14 cellular contexts compared by ENCODE assay signal in the genomic region with DNA sequence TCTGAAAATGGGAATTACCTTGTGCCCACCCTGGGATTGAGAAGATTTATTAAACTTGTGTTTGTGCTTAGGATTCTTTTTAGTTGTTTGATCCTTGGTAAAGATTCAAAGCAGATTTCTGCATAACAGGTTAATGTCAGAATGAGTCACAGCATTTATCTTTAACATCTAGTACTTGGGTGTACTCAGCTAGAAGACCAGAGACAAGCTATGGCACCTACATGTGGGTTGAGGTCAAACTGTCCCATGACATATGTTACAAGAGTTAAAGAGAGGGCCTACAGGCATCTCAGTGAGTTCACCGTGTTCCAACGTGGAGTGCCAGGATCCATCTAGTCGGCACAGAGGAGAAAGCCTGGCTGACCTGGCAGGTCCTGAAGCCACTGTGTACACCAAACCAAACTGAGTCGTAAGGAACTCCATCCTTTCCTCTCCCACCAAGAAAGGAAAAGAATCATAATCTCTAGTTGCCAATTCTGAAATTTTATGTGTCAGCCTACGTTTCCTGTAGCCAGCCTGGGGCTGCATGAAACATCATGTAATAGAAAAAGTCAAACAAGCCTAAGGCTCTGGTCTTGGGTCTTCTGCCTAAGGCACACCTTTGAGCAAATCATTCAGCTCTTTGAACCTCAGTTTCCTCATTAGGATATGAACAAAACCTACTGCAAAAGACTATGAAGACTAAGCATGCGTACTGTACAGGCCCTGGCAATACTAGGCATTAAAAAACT.
DNase-seq lines count a peak whose midpoint lies in the region; ATAC-seq and TF ChIP-seq lines count a peak whose summit lies in the region.
"Had no signal": no experiment of that assay in that cellular context is flagged by ENCODE, and none has a peak within 500 bp of the region (broad histone marks: within the 10 kb centered on the region; RNA-seq: fewer than 3 reads in every experiment).

No MANE protein-coding gene starts in this region.

- no TSS peak for BruUV-seq in PC-3 (replicated peaks; lab: Mats Ljungman, UMichigan)

- no peaks in the 10 kb centered on the region for H3K27me3 Mint-ChIP-seq in activated naive CD8-positive, alpha-beta T cell
- no peaks in the 10 kb centered on the region for H3K27me3 Mint-ChIP-seq in activated naive CD8-positive, alpha-beta T cell treated with anti-CD3 and anti-CD28 coated beads for 36 hours
- H3K27me3 Mint-ChIP-seq in stimulated activated naive CD8-positive, alpha-beta T cell treated with anti-CD3 and anti-CD28 coated beads, Interleukin-15, Interleukin-2, amounts not matched to agents 100 ng/mL and 50 ng/mL, for 24 hours, result no peaks in the 10 kb centered on the region
- H3K27me3 Mint-ChIP-seq in GM23338 (ENCODE audit: insufficient read depth, low read depth, poor library complexity), result no peaks in the 10 kb centered on the region
- H3K27me3 Mint-ChIP-seq: effector memory CD8-positive, alpha-beta T cell; IgD-negative memory B cell had no signal

- H3K27me3 ChIP-seq in PC-3 (ENCODE audit: low read length) (no peaks in the 10 kb centered on the region), GM23338 (ENCODE audit: insufficient read depth) (no peaks in the 10 kb centered on the region), spleen (replicated peaks in 1 of 7) (no peaks in the 10 kb centered on the region)
- H3K27me3 ChIP-seq: pancreas had no signal

- peak overlapping the region; percentile 73 for H3K27ac Mint-ChIP-seq in activated naive CD8-positive, alpha-beta T cell
- H3K27ac Mint-ChIP-seq in activated naive CD8-positive, alpha-beta T cell treated with anti-CD3 and anti-CD28 coated beads for 36 hours, result no peak overlapping the region
- H3K27ac Mint-ChIP-seq in stimulated activated naive CD8-positive, alpha-beta T cell treated with anti-CD3 and anti-CD28 coated beads, Interleukin-15, Interleukin-2, amounts not matched to agents 100 ng/mL and 50 ng/mL, for 24 hours, result peak overlapping the region; percentile 70
- H3K27ac Mint-ChIP-seq in GM23338, result no peak overlapping the region
- H3K27ac Mint-ChIP-seq: IgD-negative memory B cell had no signal

- no peak overlapping the region for H2AFZ ChIP-seq in PC-3 (ENCODE audit: low read length)
- no peak overlapping the region for H2AFZ ChIP-seq in GM23338

- H3K36me3 ChIP-seq in PC-3 (ENCODE audit: low read depth, low read length), result peaks cover 1% of the 10 kb centered on the region; the same call in 1 of the 2 replicates
- H3K36me3 ChIP-seq in GM23338 (ENCODE audit: insufficient read depth), result no peaks in the 10 kb centered on the region
- peaks cover 0 to 19% (median under 1%) of the 10 kb centered on the region in 6 donors for H3K36me3 ChIP-seq in spleen
- H3K36me3 ChIP-seq: pancreas had no signal

- H3K9me3 ChIP-seq in PC-3 (ENCODE audit: low read length), result no peaks in the 10 kb centered on the region
- H3K9me3 ChIP-seq in spleen, result no peaks in the 10 kb centered on the region
- H3K9me3 ChIP-seq: pancreas had no signal

- H4K20me1 ChIP-seq in PC-3 (ENCODE audit: low read length) (no peaks in the 10 kb centered on the region), GM23338 (replicated peaks; ENCODE audit: insufficient read depth) (peaks cover 5% of the 10 kb centered on the region; the same call in 1 of the 2 replicates)

- 0 out of 2 replicates have a peak, but pooled peaks cover 27% of the 10 kb centered on the region for H3K79me2 ChIP-seq in PC-3 (ENCODE audit: low read length)
- peaks cover 4% of the 10 kb centered on the region; the same call in 1 of the 2 replicates for H3K79me2 ChIP-seq in GM23338 (replicated peaks; ENCODE audit: insufficient read depth)

- H3K27ac ChIP-seq in PC-3 (ENCODE audit: low read length) (peak overlapping the region; percentile 71), GM23338 (ENCODE audit: low read depth) (no peak overlapping the region), RWPE1 (no peak overlapping the region), spleen (no peak overlapping the region)
- H3K27ac ChIP-seq: pancreas had no signal

- ATAC-seq in PC-3 (peak; percentile 65), GM23338 (no peak)
- ATAC-seq: effector memory CD8-positive, alpha-beta T cell; pancreas had no signal

- no peaks in the 10 kb centered on the region for H3K9me3 Mint-ChIP-seq in activated naive CD8-positive, alpha-beta T cell (ENCODE audit: low read depth)
- no peaks in the 10 kb centered on the region for H3K9me3 Mint-ChIP-seq in activated naive CD8-positive, alpha-beta T cell treated with anti-CD3 and anti-CD28 coated beads for 36 hours
- H3K9me3 Mint-ChIP-seq in stimulated activated naive CD8-positive, alpha-beta T cell treated with anti-CD3 and anti-CD28 coated beads, Interleukin-15, Interleukin-2, amounts not matched to agents 100 ng/mL and 50 ng/mL, for 24 hours, result no peaks in the 10 kb centered on the region
- no peaks in the 10 kb centered on the region for H3K9me3 Mint-ChIP-seq in GM23338
- H3K9me3 Mint-ChIP-seq: effector memory CD8-positive, alpha-beta T cell; IgD-negative memory B cell had no signal

- 92 to 96% (median 94%) methylated on average over 6 of the region's 6 CpGs for WGBS in spleen, 5 donors

- no peak for TF ChIP-seq POLR2A in spleen (IDR thresholded peaks at IDR 0.05)

- no peak overlapping the region for H3K4me3 Mint-ChIP-seq in activated naive CD8-positive, alpha-beta T cell
- H3K4me3 Mint-ChIP-seq in activated naive CD8-positive, alpha-beta T cell treated with anti-CD3 and anti-CD28 coated beads for 36 hours, result no peak overlapping the region
- no peak overlapping the region for H3K4me3 Mint-ChIP-seq in stimulated activated naive CD8-positive, alpha-beta T cell treated with anti-CD3 and anti-CD28 coated beads, Interleukin-15, Interleukin-2, amounts not matched to agents 100 ng/mL and 50 ng/mL, for 24 hours
- H3K4me3 Mint-ChIP-seq in GM23338, result no peak overlapping the region
- H3K4me3 Mint-ChIP-seq: effector memory CD8-positive, alpha-beta T cell; IgD-negative memory B cell had no signal

- CTCF ChIA-PET in PC-3 (lab: Charles Lee), result interaction anchor here (0.6 kb wide), 1 partner anchor 121 kb away, joined by 4 read pairs; no protein-coding TSS in a partner anchor
- CTCF ChIA-PET in RWPE1 (lab: Yijun Ruan, JAX), result no interaction called here

- POLR2A ChIA-PET in PC-3 (lab: Charles Lee; ENCODE audit: unreplicated experiment) (no interaction called here), RWPE1 (lab: Yijun Ruan, JAX; ENCODE audit: low non-redundant PET) (no interaction called here)

- H3F3A ChIP-seq in PC-3 (ENCODE audit: low read length, unreplicated experiment) (no peaks in the 10 kb centered on the region), GM23338 (replicated peaks; ENCODE audit: low read depth) (no peaks in the 10 kb centered on the region)

- H3K9me2 ChIP-seq in PC-3 (replicated peaks; ENCODE audit: low read length) (no peaks in the 10 kb centered on the region), GM23338 (ENCODE audit: insufficient read depth) (0 out of 2 replicates have a peak, but pooled peaks cover 4% of the 10 kb centered on the region)

- intact Hi-C loops in PC-3 (cut with micrococcal nuclease), result no loop called here
- intact Hi-C loops in spleen (cut with DNase I; ENCODE audit: low total_unique reads), result no loop called here

- H3K4me2 ChIP-seq in PC-3 (ENCODE audit: low read length) (peak overlapping the region; percentile 30), GM23338 (no peak overlapping the region)

- H3K4me1 Mint-ChIP-seq in activated naive CD8-positive, alpha-beta T cell (ENCODE audit: low read depth), result peaks cover 23% of the 10 kb centered on the region
- peaks cover 6% of the 10 kb centered on the region for H3K4me1 Mint-ChIP-seq in activated naive CD8-positive, alpha-beta T cell treated with anti-CD3 and anti-CD28 coated beads for 36 hours
- H3K4me1 Mint-ChIP-seq in stimulated activated naive CD8-positive, alpha-beta T cell treated with anti-CD3 and anti-CD28 coated beads, Interleukin-15, Interleukin-2, amounts not matched to agents 100 ng/mL and 50 ng/mL, for 24 hours (ENCODE audit: low read depth), result peaks cover 28% of the 10 kb centered on the region
- peaks cover 9% of the 10 kb centered on the region; the same call in 2 of the 3 replicates for H3K4me1 Mint-ChIP-seq in GM23338
- H3K4me1 Mint-ChIP-seq: IgD-negative memory B cell had no signal

- H3K4me3 ChIP-seq in PC-3 (ENCODE audit: low read length) (no peak overlapping the region), choroid plexus epithelial cell (ENCODE audit: low read depth, low read length) (no peak overlapping the region), GM23338 (no peak overlapping the region), spleen (no peak overlapping the region)
- H3K4me3 ChIP-seq: pancreas had no signal

- TF ChIP-seq CTCF in PC-3 (conservative IDR thresholded peaks at IDR 0.05; ENCODE audit: low read depth, low read length), result no peak
- TF ChIP-seq CTCF in choroid plexus epithelial cell (conservative IDR thresholded peaks at IDR 0.05; ENCODE audit: low read depth, low read length), result no peak
- TF ChIP-seq CTCF in GM23338 (conservative IDR thresholded peaks at IDR 0.05; ENCODE audit: low read depth in 2 of 2), result no peak
- TF ChIP-seq CTCF in RWPE1 (conservative IDR thresholded peaks at IDR 0.05; ENCODE audit: low read depth), result no peak
- no peak for TF ChIP-seq CTCF in spleen (IDR thresholded peaks at IDR 0.05 in 8 of 11, conservative IDR thresholded peaks at IDR 0.05 in 3 of 11)

- peaks cover 30% of the 10 kb centered on the region for H3K36me3 Mint-ChIP-seq in activated naive CD8-positive, alpha-beta T cell
- H3K36me3 Mint-ChIP-seq in activated naive CD8-positive, alpha-beta T cell treated with anti-CD3 and anti-CD28 coated beads for 36 hours, result peaks cover 30% of the 10 kb centered on the region
- peaks cover 35% of the 10 kb centered on the region for H3K36me3 Mint-ChIP-seq in stimulated activated naive CD8-positive, alpha-beta T cell treated with anti-CD3 and anti-CD28 coated beads, Interleukin-15, Interleukin-2, amounts not matched to agents 100 ng/mL and 50 ng/mL, for 24 hours (ENCODE audit: low read depth)
- H3K36me3 Mint-ChIP-seq in GM23338 (ENCODE audit: low read depth), result peaks cover 8% of the 10 kb centered on the region
- H3K36me3 Mint-ChIP-seq: IgD-negative memory B cell had no signal

- no peak overlapping the region; the same call in 1 of the 2 replicates for H3K9ac ChIP-seq in PC-3 (ENCODE audit: low read length)

- no peak for DNase-seq in activated naive CD8-positive, alpha-beta T cell treated with anti-CD3 and anti-CD28 coated beads for 36 hours
- peak; percentile 73 for DNase-seq in PC-3
- peak; percentile 13 for DNase-seq in choroid plexus epithelial cell (ENCODE audit: low read depth)
- DNase-seq in GM23338 (ENCODE audit: low spot score), result no peak
- DNase-seq in RWPE1 (ENCODE audit: low spot score), result no peak
- DNase-seq in spleen, result no peak
- DNase-seq: effector memory CD8-positive, alpha-beta T cell; NCI-H2227 treated with DMSO at 0.1 percent for 48 hours; pancreas; Right ventricle myocardium superior; small intestine had no signal

- H3K4me1 ChIP-seq in PC-3 (ENCODE audit: insufficient read depth, low read length) (peaks cover 36% of the 10 kb centered on the region), GM23338 (ENCODE audit: insufficient read depth) (no peaks in the 10 kb centered on the region), spleen (no peaks in the 10 kb centered on the region)
- H3K4me1 ChIP-seq: pancreas had no signal

Comparison
In these comparisons a context has a peak if more than half of its experiments do, and no peak if none do; other contexts are left out.
1. H3K27ac Mint-ChIP-seq: peak in activated naive CD8-positive, alpha-beta T cell (single experiment) and stimulated activated naive CD8-positive, alpha-beta T cell treated with anti-CD3 and anti-CD28 coated beads, Interleukin-15, Interleukin-2, amounts not matched to agents 100 ng/mL and 50 ng/mL, for 24 hours (single experiment); none in activated naive CD8-positive, alpha-beta T cell treated with anti-CD3 and anti-CD28 coated beads for 36 hours (single experiment) and GM23338 (single experiment).
2. DNase-seq: peak in PC-3 (single experiment) and choroid plexus epithelial cell (single experiment); none in activated naive CD8-positive, alpha-beta T cell treated with anti-CD3 and anti-CD28 coated beads for 36 hours (single experiment), GM23338 (single experiment), RWPE1 (single experiment) and spleen (single experiment).